8 cellular contexts compared by ENCODE assay signal in the genomic region with DNA sequence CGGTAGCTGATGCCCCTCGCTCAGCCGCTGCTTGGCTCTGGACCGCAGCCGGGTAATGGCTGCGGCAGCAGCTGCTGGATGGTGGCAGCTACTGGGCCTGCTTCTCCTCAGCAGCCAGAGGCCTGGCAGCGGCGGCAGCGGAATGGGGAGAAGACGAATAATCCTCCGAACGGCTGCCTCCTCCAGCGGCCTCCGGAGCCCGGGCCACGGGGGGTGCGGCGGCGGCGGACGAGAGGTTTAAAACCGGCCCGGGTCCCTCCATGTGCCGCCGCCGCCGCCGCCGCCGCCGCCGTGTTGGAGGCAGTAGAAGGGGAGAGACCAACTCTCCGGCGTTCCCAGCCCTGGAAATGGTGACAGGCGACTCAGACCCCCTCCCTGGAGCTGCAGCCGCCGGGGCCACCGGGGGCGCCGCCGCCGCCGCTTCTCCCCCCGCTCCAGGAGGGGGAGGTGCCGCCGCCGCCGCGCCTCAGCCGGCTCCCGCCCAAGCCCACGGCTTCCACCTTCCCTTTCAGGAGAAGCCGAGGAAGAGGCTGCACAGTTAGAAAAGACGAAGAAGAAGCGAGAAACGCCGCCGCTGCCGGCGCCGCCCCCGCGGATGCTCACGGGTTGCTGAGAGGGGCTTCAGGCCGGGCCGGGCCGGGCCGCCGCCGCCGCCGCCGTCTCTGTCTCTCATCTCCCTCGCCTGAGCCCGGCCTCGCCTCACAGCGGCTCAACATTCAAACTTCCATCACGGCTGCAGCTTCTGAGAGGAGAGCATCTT.
A peak's percentile ranks its signal among the peaks of the same experiment; 100 is the strongest.
DNase-seq lines count a peak whose midpoint lies in the region; ATAC-seq, FAIRE-seq and TF ChIP-seq lines count a peak whose summit lies in the region.

No MANE protein-coding gene starts in this region.

- H3K4me2 ChIP-seq in mammary epithelial cell (ENCODE audit: insufficient read depth, low read depth, low read length), result peak overlapping the region; percentile 72

- intact Hi-C loops in CD4-positive, alpha-beta T cell (cut with DNase I, micrococcal nuclease), result no loop called here
- intact Hi-C loops in mammary epithelial cell (cut with micrococcal nuclease), result no loop called here

- DNase-seq in CD4-positive, alpha-beta T cell, result peak in 6 of 10 experiments; percentile 1 to 37 (median 8)
- DNase-seq in HPDE6-E6E7 (ENCODE audit: extremely low spot score), result peak; percentile 4
- DNase-seq in mammary epithelial cell, result peak; percentile 12
- DNase-seq in immature natural killer cell, result peak; percentile 5 to 20 (median 12)
- DNase-seq in small intestine, result peak; percentile 6
- no peak for DNase-seq in OCI-M2 (lab: John Stamatoyannopoulos, UW; ENCODE audit: unreplicated experiment)

- FAIRE-seq in small intestine (lab: Jason Lieb, UNC), result no peak

- H3K9me3 ChIP-seq in CD4-positive, alpha-beta T cell (ENCODE audit: control insufficient read depth, low read length), result no peaks in the 10 kb centered on the region
- no peaks in the 10 kb centered on the region for H3K9me3 ChIP-seq in mammary epithelial cell (replicated peaks; ENCODE audit: insufficient read depth, low read length)
- H3K9me3 ChIP-seq in small intestine (ENCODE audit: control insufficient read depth, low read depth), result no peaks in the 10 kb centered on the region

- H3K4me3 ChIP-seq in mammary epithelial cell (replicated peaks in 1 of 3; ENCODE audit: insufficient read depth in 1 of 3, low read depth in 2 of 3, low read length in 3 of 3) (peak overlapping the region; percentile 50 to 56 (median 54)), small intestine (ENCODE audit: low read depth in 1 of 2, low read length in 2 of 2) (peak overlapping the region; percentile 15 to 56)

- WGBS in mammary epithelial cell (ENCODE audit: low coverage, missing lambda C conversion rate), result 0% methylated on average over 25 of the region's 78 CpGs
- 1 to 4% (median 2%) methylated on average over 48 to 78 of the region's 78 CpGs for WGBS in small intestine, 3 donors

- no peaks in the 10 kb centered on the region for H4K20me1 ChIP-seq in mammary epithelial cell (ENCODE audit: insufficient read depth, low read length)

- H3K36me3 ChIP-seq in mammary epithelial cell (ENCODE audit: insufficient read depth, low read length) (no peaks in the 10 kb centered on the region), small intestine (ENCODE audit: control insufficient read depth in 2 of 2, insufficient read depth in 2 of 2, low read length in 2 of 2) (no peaks in the 10 kb centered on the region)

- CTCF ChIA-PET in CD4-positive, alpha-beta T cell (lab: Charles Lee), result no interaction called here
- CTCF ChIA-PET in mammary epithelial cell (lab: Charles Lee; ENCODE audit: low non-redundant PET), result no interaction called here

- H3K36me3 Mint-ChIP-seq in CD4-positive, alpha-beta T cell (ENCODE audit: low read depth), result peaks cover 4% of the 10 kb centered on the region
- peaks cover 3% of the 10 kb centered on the region for H3K36me3 Mint-ChIP-seq in T-helper 1 cell treated with Interleukin-12 subunit alpha and Interleukin-12 subunit beta and Interleukin-4 antibody, amounts not matched to agents 30 μg/mL and 1 μg/mL, for 36 hours (ENCODE audit: low read depth)
- no peaks in the 10 kb centered on the region for H3K36me3 Mint-ChIP-seq in immature natural killer cell

- no peaks in the 10 kb centered on the region for H3K9me3 Mint-ChIP-seq in CD4-positive, alpha-beta T cell
- no peaks in the 10 kb centered on the region for H3K9me3 Mint-ChIP-seq in T-helper 1 cell treated with Interleukin-12 subunit alpha and Interleukin-12 subunit beta and Interleukin-4 antibody, amounts not matched to agents 30 μg/mL and 1 μg/mL, for 36 hours
- H3K9me3 Mint-ChIP-seq in immature natural killer cell, result peaks cover 0 to 5% (median 0%) of the 10 kb centered on the region in 6 donors

- in situ Hi-C loops in mammary epithelial cell (cut with MboI; ENCODE audit: low sequenced_read_pairs in 2 of 2), result no loop called here

- peak overlapping the region; percentile 83 for H3K27ac Mint-ChIP-seq in CD4-positive, alpha-beta T cell
- peak overlapping the region; percentile 32 for H3K27ac Mint-ChIP-seq in T-helper 1 cell treated with Interleukin-12 subunit alpha and Interleukin-12 subunit beta and Interleukin-4 antibody, amounts not matched to agents 30 μg/mL and 1 μg/mL, for 36 hours
- H3K27ac Mint-ChIP-seq in immature natural killer cell, result peak overlapping the region in 5 of 6 donors; percentile 36 to 82 (median 54)

- peaks cover 6% of the 10 kb centered on the region for H3K4me1 Mint-ChIP-seq in CD4-positive, alpha-beta T cell (ENCODE audit: low read depth)
- H3K4me1 Mint-ChIP-seq in T-helper 1 cell treated with Interleukin-12 subunit alpha and Interleukin-12 subunit beta and Interleukin-4 antibody, amounts not matched to agents 30 μg/mL and 1 μg/mL, for 36 hours (ENCODE audit: low read depth), result peaks cover 11% of the 10 kb centered on the region
- peaks cover 8 to 14% of the 10 kb centered on the region in 2 donors for H3K4me1 Mint-ChIP-seq in immature natural killer cell

- H3K27ac ChIP-seq in CD4-positive, alpha-beta T cell (ENCODE audit: low read depth, low read length), result no peak overlapping the region
- H3K27ac ChIP-seq in mammary epithelial cell (ENCODE audit: insufficient read depth, low read depth, low read length), result peak overlapping the region; percentile 4
- H3K27ac ChIP-seq in small intestine (ENCODE audit: low read depth in 1 of 2, low read length in 1 of 2), result peak overlapping the region in 1 of 2 donors; percentile 58

- H3K27me3 ChIP-seq in CD4-positive, alpha-beta T cell (ENCODE audit: control insufficient read depth, insufficient read depth, low read length), result peaks cover 40% of the 10 kb centered on the region
- H3K27me3 ChIP-seq in mammary epithelial cell (ENCODE audit: insufficient read depth, low read length) (no peaks in the 10 kb centered on the region), small intestine (ENCODE audit: control insufficient read depth in 2 of 2, insufficient read depth in 2 of 2, low read length in 2 of 2) (no peaks in the 10 kb centered on the region)

- H3K9ac ChIP-seq in mammary epithelial cell (ENCODE audit: insufficient read depth, low read length), result peak overlapping the region; percentile 13

- no peaks in the 10 kb centered on the region for H3K79me2 ChIP-seq in mammary epithelial cell (ENCODE audit: insufficient read depth, low read length)

- POLR2A ChIA-PET in CD4-positive, alpha-beta T cell (lab: Charles Lee), result interaction anchor here (0.6 kb wide), 1 partner anchor 387 kb away, joined by 3 read pairs; a partner anchor contains a TSS

- peak; percentile 71 for ATAC-seq in CD4-positive, alpha-beta T cell (ENCODE audit: poor library complexity)
- ATAC-seq in GM18909 (IDR thresholded peaks at IDR 0.05; ENCODE audit: poor library complexity, unreplicated experiment), result no peak

- dilution Hi-C loops in mammary epithelial cell (cut with HindIII; ENCODE audit: low sequenced_read_pairs), result no loop called here

- TF ChIP-seq CTCF in CD4-positive, alpha-beta T cell (IDR thresholded peaks at IDR 0.05), result no peak
- no peak for TF ChIP-seq CTCF in mammary epithelial cell (conservative IDR thresholded peaks at IDR 0.05 in 1 of 2, IDR thresholded peaks at IDR 0.05 in 1 of 2; ENCODE audit: extremely low read depth in 1 of 2, insufficient read depth in 1 of 2, low read depth in 1 of 2, low read length in 2 of 2)

- peak overlapping the region; percentile 89 for H2AFZ ChIP-seq in mammary epithelial cell (ENCODE audit: low read depth, low read length)

- peak overlapping the region; percentile 95 for H3K4me3 Mint-ChIP-seq in CD4-positive, alpha-beta T cell
- H3K4me3 Mint-ChIP-seq in T-helper 1 cell treated with Interleukin-12 subunit alpha and Interleukin-12 subunit beta and Interleukin-4 antibody, amounts not matched to agents 30 μg/mL and 1 μg/mL, for 36 hours, result peak overlapping the region; percentile 89
- H3K4me3 Mint-ChIP-seq in immature natural killer cell, result peak overlapping the region; percentile 89 to 96 (median 94)

- no TSS peak for BruUV-seq in mammary epithelial cell (replicated peaks; lab: Mats Ljungman, UMichigan)

- H3K27me3 Mint-ChIP-seq in CD4-positive, alpha-beta T cell, result peaks cover 76% of the 10 kb centered on the region
- peaks cover 84% of the 10 kb centered on the region for H3K27me3 Mint-ChIP-seq in T-helper 1 cell treated with Interleukin-12 subunit alpha and Interleukin-12 subunit beta and Interleukin-4 antibody, amounts not matched to agents 30 μg/mL and 1 μg/mL, for 36 hours (ENCODE audit: low read depth)
- peaks cover 8 to 21% (median 8%) of the 10 kb centered on the region in 3 donors for H3K27me3 Mint-ChIP-seq in immature natural killer cell (ENCODE audit: low read depth in 3 of 3)

- H3K4me1 ChIP-seq in mammary epithelial cell (ENCODE audit: insufficient read depth, low read length) (no peaks in the 10 kb centered on the region), small intestine (ENCODE audit: control insufficient read depth in 2 of 2, insufficient read depth in 1 of 2, low read depth in 1 of 2, low read length in 1 of 2) (no peaks in the 10 kb centered on the region)

Comparison
In these comparisons a context has a peak if more than half of its experiments do, and no peak if none do; other contexts are left out.
1. H3K27ac Mint-ChIP-seq: peak in every context shown above with its lines; median percentile 83 in CD4-positive, alpha-beta T cell; 54 in immature natural killer cell; 32 in T-helper 1 cell treated with Interleukin-12 subunit alpha and Interleukin-12 subunit beta and Interleukin-4 antibody, amounts not matched to agents 30 μg/mL and 1 μg/mL, for 36 hours.